21 cellular contexts compared by ENCODE assay signal in the genomic region with DNA sequence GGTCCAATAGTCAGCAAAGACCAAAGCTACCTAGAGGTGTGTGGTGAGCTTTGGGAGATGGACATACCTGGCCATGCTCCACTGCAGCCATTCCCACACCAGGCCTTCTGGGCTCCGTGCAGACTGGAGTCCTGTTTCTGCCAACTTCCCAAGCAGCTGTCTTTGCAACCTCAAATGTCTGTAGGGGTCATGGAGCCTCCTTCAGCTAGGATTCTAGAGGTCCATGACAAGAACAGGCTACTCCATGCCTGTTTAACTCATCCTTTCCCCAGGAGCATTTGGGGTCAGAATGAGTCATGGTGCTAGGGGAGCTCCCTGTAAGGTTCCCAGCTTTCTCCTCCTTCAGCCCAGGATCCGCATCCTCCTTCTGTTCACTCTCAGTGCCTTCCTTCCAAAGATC.
"Had no signal": no experiment of that assay in that cellular context is flagged by ENCODE, and none has a peak within 500 bp of the region (broad histone marks: within the 10 kb centered on the region; RNA-seq: fewer than 3 reads in every experiment).

No MANE protein-coding gene starts in this region.

- H3K27ac Mint-ChIP-seq: activated CD4-positive, alpha-beta T cell treated with anti-CD3 and anti-CD28 coated beads, Interleukin-2, amount 10 ng/mL, durations not matched to agents 7 days and 5 days; activated CD8-positive, alpha-beta T cell treated with anti-CD3 and anti-CD28 coated beads, Interleukin-2, amount 10 ng/mL, durations not matched to agents 7 days and 5 days; T-helper 1 cell treated with Interleukin-12 subunit alpha and Interleukin-12 subunit beta and Interleukin-4 antibody, amounts not matched to agents 30 μg/mL and 1 μg/mL, for 36 hours had no signal

- H3K4me1 ChIP-seq: adrenal gland, left lung, right atrium auricular region, transverse colon, vagina had no signal

- H3K4me3 Mint-ChIP-seq: activated CD4-positive, alpha-beta T cell treated with anti-CD3 and anti-CD28 coated beads, Interleukin-2, amount 10 ng/mL, durations not matched to agents 7 days and 5 days; activated CD8-positive, alpha-beta T cell treated with anti-CD3 and anti-CD28 coated beads, Interleukin-2, amount 10 ng/mL, durations not matched to agents 7 days and 5 days; neural crest cell; T-helper 1 cell treated with Interleukin-12 subunit alpha and Interleukin-12 subunit beta and Interleukin-4 antibody, amounts not matched to agents 30 μg/mL and 1 μg/mL, for 36 hours had no signal

- H3K27me3 Mint-ChIP-seq: activated CD4-positive, alpha-beta T cell treated with anti-CD3 and anti-CD28 coated beads, Interleukin-2, amount 10 ng/mL, durations not matched to agents 7 days and 5 days had no signal

- H3K27me3 ChIP-seq: adrenal gland, dorsolateral prefrontal cortex, left lung, right atrium auricular region, transverse colon, vagina had no signal

- DNase-seq: activated CD4-positive, alpha-beta T cell treated with anti-CD3 and anti-CD28 coated beads, Interleukin-2, amount 10 ng/mL, durations not matched to agents 7 days and 5 days; activated CD8-positive, alpha-beta memory T cell treated with anti-CD3 and anti-CD28 coated beads, Interleukin-2, amount 50 U/mL, for 4 hours; activated CD8-positive, alpha-beta T cell treated with anti-CD3 and anti-CD28 coated beads, Interleukin-2, amount 10 ng/mL, durations not matched to agents 7 days and 5 days; activated effector memory CD4-positive, alpha-beta T cell treated with anti-CD3 and anti-CD28 coated beads, Interleukin-2, amount 50 U/mL, for 16 hours; activated naive CD4-positive, alpha-beta T cell treated with anti-CD3 and anti-CD28 coated beads, Interleukin-2, amount 50 U/mL, for 16 hours; activated T-cell treated with anti-CD3 and anti-CD28 coated beads, Interleukin-2, amount 50 U/mL, for 48 hours; adrenal gland; dorsolateral prefrontal cortex; foreskin melanocyte; head of caudate nucleus; kidney; midbrain; stimulated activated CD4-positive, alpha-beta T cell treated with anti-CD3 and anti-CD28 coated beads, Interleukin-2, amount 100 ng/mL, for 24 hours; stimulated activated naive CD4-positive, alpha-beta T cell treated with Interleukin-2 at 50 U/mL for 16 hours; transverse colon had no signal

- H3K9me3 ChIP-seq: adrenal gland, left lung, right atrium auricular region, transverse colon, vagina had no signal

- H3K4me3 ChIP-seq: adrenal gland, dorsolateral prefrontal cortex, left lung, right atrium auricular region, transverse colon, vagina had no signal

- ATAC-seq: activated CD4-positive, CD25-positive, alpha-beta regulatory T cell treated with anti-CD3 and anti-CD28 coated beads, Interleukin-2, amount 50 U/mL, for 24 hours; activated CD8-positive, alpha-beta T cell treated with anti-CD3 and anti-CD28 coated beads, Interleukin-2, amount 10 ng/mL, durations not matched to agents 7 days and 5 days; left lung had no signal

- H3K27ac ChIP-seq: adrenal gland, dorsolateral prefrontal cortex, left lung, right atrium auricular region, transverse colon, vagina had no signal

- H3K36me3 ChIP-seq: adrenal gland, left lung, right atrium auricular region, transverse colon, vagina had no signal
